In genomic region chr1:205318231-205318991, GRCh38 we compare ENCODE assay signal across 9 cellular contexts. TPM values are rescaled to one million over a fixed set of nuclear protein-coding genes. Genes with fewer than 3 reads are reported as not detected.
DNase-seq lines count a peak whose midpoint lies in the region; ATAC-seq and TF ChIP-seq lines count a peak whose summit lies in the region.
"Had no signal": no experiment of that assay in that cellular context is flagged by ENCODE, and none has a peak within 500 bp of the region (broad histone marks: within the 10 kb centered on the region; RNA-seq: fewer than 3 reads in every experiment).

No MANE protein-coding gene starts in this region.

- intact Hi-C loops in CD14-positive monocyte (cut with micrococcal nuclease) = loop anchor here in 1 of 2 donors (2.0 kb wide), 1 partner anchor 34 kb away; no protein-coding TSS in a partner anchor
- intact Hi-C loops in lower lobe of right lung (cut with DNase I) = no loop called here

- H3K4me3 ChIP-seq in MM.1S (ENCODE audit: low read length) (no peak overlapping the region), lower lobe of right lung (no peak overlapping the region), BE2C (ENCODE audit: low read depth, low read length) (no peak overlapping the region)

- H3K4me1 Mint-ChIP-seq in CD14-positive monocyte = peaks cover 76% of the 10 kb centered on the region
- H3K4me1 Mint-ChIP-seq in activated naive CD8-positive, alpha-beta T cell treated with anti-CD3 and anti-CD28 coated beads, Interleukin-2, amount 50 U/mL, for 24 hours = peaks cover 77% of the 10 kb centered on the region

- no peak for TF ChIP-seq CTCF in CD14-positive monocyte (IDR thresholded peaks at IDR 0.05)
- no peak for TF ChIP-seq CTCF in MM.1S (IDR thresholded peaks at IDR 0.05; ENCODE audit: low read length)
- no peak for TF ChIP-seq CTCF in lower lobe of right lung (IDR thresholded peaks at IDR 0.05)
- TF ChIP-seq CTCF in BE2C (IDR thresholded peaks at IDR 0.05; ENCODE audit: low read depth, low read length) = no peak

- peaks cover 0 to 5% (median 0%) of the 10 kb centered on the region in 7 donors for H3K9me3 Mint-ChIP-seq in CD14-positive monocyte
- no peaks in the 10 kb centered on the region for H3K9me3 Mint-ChIP-seq in activated naive CD8-positive, alpha-beta T cell treated with anti-CD3 and anti-CD28 coated beads, Interleukin-2, amount 50 U/mL, for 24 hours

- no peak overlapping the region for H3K27ac ChIP-seq in MM.1S (ENCODE audit: low read length)
- H3K27ac ChIP-seq in lower lobe of right lung = peak overlapping the region; percentile 58
- H3K27ac ChIP-seq: SJSA1 had no signal

- H3K27me3 Mint-ChIP-seq in CD14-positive monocyte (ENCODE audit: low read depth in 3 of 3) = peaks cover 0 to 3% (median 2%) of the 10 kb centered on the region in 3 donors
- H3K27me3 Mint-ChIP-seq in activated naive CD8-positive, alpha-beta T cell treated with anti-CD3 and anti-CD28 coated beads, Interleukin-2, amount 50 U/mL, for 24 hours = no peaks in the 10 kb centered on the region

- H3K79me2 ChIP-seq in MM.1S (ENCODE audit: low read length) = peaks cover 80% of the 10 kb centered on the region

- H3K4me1 ChIP-seq in MM.1S (ENCODE audit: low read length) (peaks cover 60% of the 10 kb centered on the region), lower lobe of right lung (peaks cover 80% of the 10 kb centered on the region), BE2C (peaks cover 35% of the 10 kb centered on the region)

- no peak for ATAC-seq in activated naive CD8-positive, alpha-beta T cell treated with anti-CD3 and anti-CD28 coated beads, Interleukin-2, amount 50 U/mL, for 24 hours
- peak in 1 of 2 donors; percentile 23 for ATAC-seq in lower lobe of right lung
- no peak for ATAC-seq in GM21360 (IDR thresholded peaks at IDR 0.05; ENCODE audit: unreplicated experiment)
- ATAC-seq in HG03175 (IDR thresholded peaks at IDR 0.05; ENCODE audit: unreplicated experiment) = no peak

- 0 out of 2 replicates have a peak overlapping the region, but pooled peaks have one; percentile 2 for H3K4me2 ChIP-seq in MM.1S (ENCODE audit: low read depth, low read length)

- H3K9me3 ChIP-seq in MM.1S (replicated peaks; ENCODE audit: insufficient read depth, low read length) (no peaks in the 10 kb centered on the region), lower lobe of right lung (no peaks in the 10 kb centered on the region), BE2C (no peaks in the 10 kb centered on the region)
- H3K9me3 ChIP-seq: SJSA1 had no signal

- DNase-seq in CD14-positive monocyte (ENCODE audit: low spot score) (no peak), MM.1S (no peak), lower lobe of right lung (no peak), BE2C (no peak)
- DNase-seq in activated naive CD8-positive, alpha-beta T cell treated with anti-CD3 and anti-CD28 coated beads, Interleukin-2, amount 50 U/mL, for 24 hours = no peak
- no peak for DNase-seq in stimulated activated CD4-positive, alpha-beta T cell treated with anti-CD3 and anti-CD28 coated beads, Interleukin-1b, Interleukin-23, amount 100 ng/mL, for 48 hours

- no peak overlapping the region for H3K9ac ChIP-seq in MM.1S (ENCODE audit: low read length)

- H3K36me3 ChIP-seq in MM.1S (replicated peaks; ENCODE audit: insufficient read depth, low read length) (no peaks in the 10 kb centered on the region), lower lobe of right lung (no peaks in the 10 kb centered on the region), BE2C (no peaks in the 10 kb centered on the region)

- H2AFZ ChIP-seq in MM.1S (ENCODE audit: low read length) = no peak overlapping the region

- no peaks in the 10 kb centered on the region for H4K20me1 ChIP-seq in MM.1S (ENCODE audit: insufficient read depth, low read length)

- no peaks in the 10 kb centered on the region for H3K27me3 ChIP-seq in MM.1S (replicated peaks; ENCODE audit: insufficient read depth, low read length)
- H3K27me3 ChIP-seq in lower lobe of right lung (ENCODE audit: low read depth) = no peaks in the 10 kb centered on the region
- no peaks in the 10 kb centered on the region for H3K27me3 ChIP-seq in BE2C
- H3K27me3 ChIP-seq: SJSA1 had no signal

- peaks cover 35% of the 10 kb centered on the region for H3F3A ChIP-seq in MM.1S (ENCODE audit: insufficient read depth, low read length)

- peak overlapping the region; percentile 91 to 98 for H3K4me3 Mint-ChIP-seq in CD14-positive monocyte
- peak overlapping the region; percentile 53 for H3K4me3 Mint-ChIP-seq in activated naive CD8-positive, alpha-beta T cell treated with anti-CD3 and anti-CD28 coated beads, Interleukin-2, amount 50 U/mL, for 24 hours

- no peaks in the 10 kb centered on the region for H3K9me2 ChIP-seq in MM.1S (replicated peaks; ENCODE audit: insufficient read depth, low read length)

- H3K27ac Mint-ChIP-seq in CD14-positive monocyte = peak overlapping the region; percentile 83 to 96 (median 94)
- H3K27ac Mint-ChIP-seq in activated naive CD8-positive, alpha-beta T cell treated with anti-CD3 and anti-CD28 coated beads, Interleukin-2, amount 50 U/mL, for 24 hours = peak overlapping the region; percentile 65

- H3K36me3 Mint-ChIP-seq in CD14-positive monocyte = peaks cover 29 to 30% of the 10 kb centered on the region in 2 donors
- no peaks in the 10 kb centered on the region for H3K36me3 Mint-ChIP-seq in activated naive CD8-positive, alpha-beta T cell treated with anti-CD3 and anti-CD28 coated beads, Interleukin-2, amount 50 U/mL, for 24 hours (ENCODE audit: low read depth)

RNA-seq across cellular contexts. Expression of gene NUAK2, which starts 3.1 kb away (rescaled TPM):
- polyA plus RNA-seq in CD14-positive monocyte = 10 to 100 TPM in 1 of 2 donors, 1 to 10 TPM in 1; 9.1 to 21.9 TPM
- 6.8 TPM for total RNA-seq in lower lobe of right lung
- polyA plus RNA-seq in BE2C (2012; ENCODE audit: insufficient read depth, insufficient read length, low read depth) = 0.66 TPM

RNA-seq across cellular contexts. Expression of gene KLHDC8A, which starts 38.3 kb away (rescaled TPM):
- polyA plus RNA-seq in CD14-positive monocyte = not detected
- total RNA-seq in lower lobe of right lung = 0.97 TPM
- polyA plus RNA-seq in BE2C (2012; ENCODE audit: insufficient read depth, insufficient read length, low read depth) = 3.2 TPM
- total RNA-seq: SJSA1 had no signal
